ENCODE assay signal across 8 cellular contexts in genomic region chr7:139341776-139342244, GRCh38. TPM values are rescaled to one million over a fixed set of nuclear protein-coding genes. Genes with fewer than 3 reads are reported as not detected.
DNase-seq lines count a peak whose midpoint lies in the region; ATAC-seq, FAIRE-seq and TF ChIP-seq lines count a peak whose summit lies in the region.

No MANE protein-coding gene starts in this region.

- peak overlapping the region; percentile 95 to 99 for H3K4me3 ChIP-seq in right atrium auricular region

- ATAC-seq in left ventricle myocardium superior, result no peak
- no peak for ATAC-seq in activated naive CD4-positive, alpha-beta T cell treated with anti-CD3 and anti-CD28 coated beads, Interleukin-2, amount 50 U/mL, for 72 hours

- peaks cover 18% of the 10 kb centered on the region for H3K36me3 ChIP-seq in right atrium auricular region

- no peak for DNase-seq in right atrium auricular region (ENCODE audit: low spot score)
- DNase-seq in left ventricle myocardium superior, result no peak
- no peak for DNase-seq in activated naive CD4-positive, alpha-beta T cell treated with anti-CD3 and anti-CD28 coated beads, Interleukin-2, amount 50 U/mL, for 72 hours (ENCODE audit: low spot score in 2 of 2)
- DNase-seq in substantia nigra (lab: John Stamatoyannopoulos, UW), result no peak
- DNase-seq in head of caudate nucleus, result no peak
- DNase-seq in A172 (ENCODE audit: low spot score), result no peak
- DNase-seq in activated CD4-positive, CD25-positive, alpha-beta regulatory T cell (lab: John Stamatoyannopoulos, UW), result no peak

- FAIRE-seq in islet of Langerhans (lab: Jason Lieb, UNC), result peak; percentile 30

- no peaks in the 10 kb centered on the region for H3K9me3 ChIP-seq in right atrium auricular region

- no peak for TF ChIP-seq CTCF in right atrium auricular region (IDR thresholded peaks at IDR 0.05)

- peaks cover 4 to 6% of the 10 kb centered on the region in 2 donors for H3K9me3 Mint-ChIP-seq in activated naive CD4-positive, alpha-beta T cell treated with anti-CD3 and anti-CD28 coated beads, Interleukin-2, amount 50 U/mL, for 72 hours

- peaks cover 0 to 16% of the 10 kb centered on the region in 2 donors for H3K4me1 ChIP-seq in right atrium auricular region

- H3K27ac Mint-ChIP-seq in activated naive CD4-positive, alpha-beta T cell treated with anti-CD3 and anti-CD28 coated beads, Interleukin-2, amount 50 U/mL, for 72 hours, result peak overlapping the region; percentile 100

- intact Hi-C loops in left ventricle myocardium superior (cut with micrococcal nuclease) (no loop called here), head of caudate nucleus (cut with DNase I) (loop anchor here (2.0 to 5.0 kb wide), 3 partner anchors 95 to 209 kb away; partner anchors contain the start of gene UBN2)

- H3K36me3 Mint-ChIP-seq in activated naive CD4-positive, alpha-beta T cell treated with anti-CD3 and anti-CD28 coated beads, Interleukin-2, amount 50 U/mL, for 72 hours, result peaks cover 22 to 34% of the 10 kb centered on the region in 2 donors

- H3K27me3 ChIP-seq in right atrium auricular region, result no peaks in the 10 kb centered on the region

- H3K27ac ChIP-seq in right atrium auricular region, result peak overlapping the region; percentile 100
- H3K27ac ChIP-seq in substantia nigra (ENCODE audit: low read depth, low read length, poor library complexity, severe bottlenecking), result peak overlapping the region; percentile 100

RNA-seq across cellular contexts. Expression of gene FMC1, which starts 0.7 kb away (rescaled TPM):
- total RNA-seq in right atrium auricular region, result 10 to 100 TPM; 20.2 to 45.9 TPM
- 37.6 TPM for total RNA-seq in left ventricle myocardium superior
- 10 to 100 TPM in 1 of 2 donors, 1 to 10 TPM in 1; 6.8 to 11.5 TPM for total RNA-seq in activated naive CD4-positive, alpha-beta T cell treated with anti-CD3 and anti-CD28 coated beads, Interleukin-2, amount 50 U/mL, for 72 hours
- total RNA-seq in A172 (2014; rRNA removed; shearing (Covaris generic)), result 4.9 and 7.5 TPM in 2 replicates

RNA-seq across cellular contexts. Expression of gene LUC7L2, which starts 17.9 kb away (rescaled TPM):
- total RNA-seq in right atrium auricular region, result 10 to 100 TPM; 35.0 to 37.2 TPM
- total RNA-seq in left ventricle myocardium superior, result 49.9 TPM
- 100 to 1,000 TPM; 136 to 143 TPM for total RNA-seq in activated naive CD4-positive, alpha-beta T cell treated with anti-CD3 and anti-CD28 coated beads, Interleukin-2, amount 50 U/mL, for 72 hours
- 63.1 and 77.4 TPM in 2 replicates for total RNA-seq in A172 (2014; rRNA removed; shearing (Covaris generic))
